Comparison of ENCODE assay signal across 17 cellular contexts in genomic region chr22:28900379-28900778, GRCh38.
"Had no signal": no experiment of that assay in that cellular context is flagged by ENCODE, and none has a peak within 500 bp of the region (broad histone marks: within the 10 kb centered on the region; RNA-seq: fewer than 3 reads in every experiment).

No MANE protein-coding gene starts in this region.

- DNase-seq: activated B cell treated with CpG ODN at 0.5 μM for 24 hours; activated CD4-positive, alpha-beta memory T cell treated with anti-CD3 and anti-CD28 coated beads, Interleukin-2, amount 10 ng/mL, durations not matched to agents 7 days and 5 days; activated CD4-positive, alpha-beta T cell treated with anti-CD3 and anti-CD28 coated beads for 4 hours; activated CD8-positive, alpha-beta memory T cell treated with anti-CD3 and anti-CD28 coated beads, Interleukin-2, amount 10 ng/mL, durations not matched to agents 7 days and 5 days; activated naive CD8-positive, alpha-beta T cell treated with anti-CD3 and anti-CD28 coated beads, Interleukin-2, amount 50 U/mL, for 24 hours; dorsolateral prefrontal cortex; foreskin melanocyte; hypothalamus; islet precursor cell; lower lobe of right lung; stimulated activated CD4-positive, alpha-beta T cell treated with anti-CD3 and anti-CD28 coated beads, Interleukin-2, amount 100 ng/mL, for 24 hours; stimulated activated naive CD8-positive, alpha-beta T cell treated with anti-CD3 and anti-CD28 coated beads, Interleukin-15, Interleukin-2, amounts not matched to agents 100 U/mL and 50 U/mL, for 24 hours; T-cell; transverse colon had no signal

- H3K4me3 ChIP-seq: ascending aorta, dorsolateral prefrontal cortex, lower lobe of right lung, prostate gland, right atrium auricular region, transverse colon had no signal

- H3K27me3 Mint-ChIP-seq: activated B cell treated with CpG ODN at 0.5 μM for 24 hours had no signal

- H3K4me3 Mint-ChIP-seq: activated B cell treated with CpG ODN at 0.5 μM for 24 hours; activated CD4-positive, alpha-beta memory T cell treated with anti-CD3 and anti-CD28 coated beads, Interleukin-2, amount 10 ng/mL, durations not matched to agents 7 days and 5 days; activated CD8-positive, alpha-beta memory T cell treated with anti-CD3 and anti-CD28 coated beads, Interleukin-2, amount 10 ng/mL, durations not matched to agents 7 days and 5 days; activated naive CD8-positive, alpha-beta T cell treated with anti-CD3 and anti-CD28 coated beads, Interleukin-2, amount 50 U/mL, for 24 hours had no signal

- H3K36me3 ChIP-seq: ascending aorta, lower lobe of right lung, prostate gland, right atrium auricular region, transverse colon had no signal

- H3K9me3 ChIP-seq: ascending aorta, lower lobe of right lung, prostate gland, right atrium auricular region, transverse colon had no signal

- H3K27ac ChIP-seq: lower lobe of right lung, prostate gland, right atrium auricular region, transverse colon had no signal

- H3K9me3 Mint-ChIP-seq: activated B cell treated with CpG ODN at 0.5 μM for 24 hours; activated CD4-positive, alpha-beta memory T cell treated with anti-CD3 and anti-CD28 coated beads, Interleukin-2, amount 10 ng/mL, durations not matched to agents 7 days and 5 days; activated naive CD8-positive, alpha-beta T cell treated with anti-CD3 and anti-CD28 coated beads, Interleukin-2, amount 50 U/mL, for 24 hours; T-cell had no signal

- H3K27me3 ChIP-seq: ascending aorta, dorsolateral prefrontal cortex, right atrium auricular region, transverse colon had no signal

- ATAC-seq: activated CD8-positive, alpha-beta memory T cell treated with anti-CD3 and anti-CD28 coated beads, Interleukin-2, amount 10 ng/mL, durations not matched to agents 7 days and 5 days; activated naive CD8-positive, alpha-beta T cell treated with anti-CD3 and anti-CD28 coated beads, Interleukin-2, amount 50 U/mL, for 24 hours; lower lobe of right lung; stimulated activated naive CD8-positive, alpha-beta T cell treated with anti-CD3 and anti-CD28 coated beads, Interleukin-15, Interleukin-2, amounts not matched to agents 100 U/mL and 50 U/mL, for 24 hours had no signal

- H3K36me3 Mint-ChIP-seq: activated CD8-positive, alpha-beta memory T cell treated with anti-CD3 and anti-CD28 coated beads, Interleukin-2, amount 10 ng/mL, durations not matched to agents 7 days and 5 days; T-cell had no signal

- H3K27ac Mint-ChIP-seq: activated B cell treated with CpG ODN at 0.5 μM for 24 hours; activated CD4-positive, alpha-beta memory T cell treated with anti-CD3 and anti-CD28 coated beads, Interleukin-2, amount 10 ng/mL, durations not matched to agents 7 days and 5 days; activated CD8-positive, alpha-beta memory T cell treated with anti-CD3 and anti-CD28 coated beads, Interleukin-2, amount 10 ng/mL, durations not matched to agents 7 days and 5 days; activated naive CD8-positive, alpha-beta T cell treated with anti-CD3 and anti-CD28 coated beads, Interleukin-2, amount 50 U/mL, for 24 hours; T-cell had no signal
